ENCODE assay signal across 1 cellular context in the genomic region with DNA sequence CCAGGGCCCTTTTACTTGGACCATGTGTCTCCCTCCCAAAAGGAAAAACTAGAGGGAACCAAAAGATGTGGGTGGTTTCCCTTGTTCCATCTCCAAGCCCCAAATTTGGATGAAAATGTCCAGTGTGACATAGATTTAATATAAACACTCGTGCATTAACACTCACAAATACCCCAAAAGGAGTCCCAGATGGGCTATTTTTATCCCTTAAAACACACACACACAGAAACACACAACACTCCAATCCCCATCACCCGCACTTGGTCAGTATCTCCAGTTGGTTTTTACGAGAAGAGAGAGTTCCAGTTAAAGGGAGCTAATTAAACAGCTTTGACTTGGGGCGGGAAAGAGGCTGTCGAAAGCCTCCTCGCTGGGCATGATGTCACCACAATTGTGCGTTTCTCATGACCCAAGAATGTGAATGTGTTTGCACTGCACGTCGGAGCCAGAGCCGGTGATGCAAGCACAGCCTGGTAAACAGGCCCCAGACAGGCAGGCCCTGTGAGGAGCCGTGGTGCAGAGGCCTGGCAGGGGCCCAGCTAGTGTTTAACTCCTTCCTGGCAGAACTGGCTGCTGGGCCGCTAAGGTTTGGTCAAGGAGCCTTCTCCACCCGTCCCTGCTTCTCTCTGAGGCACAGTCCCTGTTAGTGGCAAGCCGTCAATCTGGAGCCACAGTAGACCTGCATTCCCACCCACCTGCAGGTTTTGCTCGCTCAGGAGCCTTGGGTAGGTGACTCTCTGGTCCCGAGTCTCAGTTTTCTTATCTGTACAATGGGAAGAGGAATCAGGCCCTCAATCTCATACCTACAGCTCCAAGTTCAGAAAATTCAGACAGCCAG.
TF ChIP-seq lines count a peak whose summit lies in the region.

No MANE protein-coding gene starts in this region.

TF ChIP-seq in H1, 55 proteins besides CTCF, POLR2A, EP300 and RAD21 (continued from another document):
- TF ChIP-seq, protein P1, sequence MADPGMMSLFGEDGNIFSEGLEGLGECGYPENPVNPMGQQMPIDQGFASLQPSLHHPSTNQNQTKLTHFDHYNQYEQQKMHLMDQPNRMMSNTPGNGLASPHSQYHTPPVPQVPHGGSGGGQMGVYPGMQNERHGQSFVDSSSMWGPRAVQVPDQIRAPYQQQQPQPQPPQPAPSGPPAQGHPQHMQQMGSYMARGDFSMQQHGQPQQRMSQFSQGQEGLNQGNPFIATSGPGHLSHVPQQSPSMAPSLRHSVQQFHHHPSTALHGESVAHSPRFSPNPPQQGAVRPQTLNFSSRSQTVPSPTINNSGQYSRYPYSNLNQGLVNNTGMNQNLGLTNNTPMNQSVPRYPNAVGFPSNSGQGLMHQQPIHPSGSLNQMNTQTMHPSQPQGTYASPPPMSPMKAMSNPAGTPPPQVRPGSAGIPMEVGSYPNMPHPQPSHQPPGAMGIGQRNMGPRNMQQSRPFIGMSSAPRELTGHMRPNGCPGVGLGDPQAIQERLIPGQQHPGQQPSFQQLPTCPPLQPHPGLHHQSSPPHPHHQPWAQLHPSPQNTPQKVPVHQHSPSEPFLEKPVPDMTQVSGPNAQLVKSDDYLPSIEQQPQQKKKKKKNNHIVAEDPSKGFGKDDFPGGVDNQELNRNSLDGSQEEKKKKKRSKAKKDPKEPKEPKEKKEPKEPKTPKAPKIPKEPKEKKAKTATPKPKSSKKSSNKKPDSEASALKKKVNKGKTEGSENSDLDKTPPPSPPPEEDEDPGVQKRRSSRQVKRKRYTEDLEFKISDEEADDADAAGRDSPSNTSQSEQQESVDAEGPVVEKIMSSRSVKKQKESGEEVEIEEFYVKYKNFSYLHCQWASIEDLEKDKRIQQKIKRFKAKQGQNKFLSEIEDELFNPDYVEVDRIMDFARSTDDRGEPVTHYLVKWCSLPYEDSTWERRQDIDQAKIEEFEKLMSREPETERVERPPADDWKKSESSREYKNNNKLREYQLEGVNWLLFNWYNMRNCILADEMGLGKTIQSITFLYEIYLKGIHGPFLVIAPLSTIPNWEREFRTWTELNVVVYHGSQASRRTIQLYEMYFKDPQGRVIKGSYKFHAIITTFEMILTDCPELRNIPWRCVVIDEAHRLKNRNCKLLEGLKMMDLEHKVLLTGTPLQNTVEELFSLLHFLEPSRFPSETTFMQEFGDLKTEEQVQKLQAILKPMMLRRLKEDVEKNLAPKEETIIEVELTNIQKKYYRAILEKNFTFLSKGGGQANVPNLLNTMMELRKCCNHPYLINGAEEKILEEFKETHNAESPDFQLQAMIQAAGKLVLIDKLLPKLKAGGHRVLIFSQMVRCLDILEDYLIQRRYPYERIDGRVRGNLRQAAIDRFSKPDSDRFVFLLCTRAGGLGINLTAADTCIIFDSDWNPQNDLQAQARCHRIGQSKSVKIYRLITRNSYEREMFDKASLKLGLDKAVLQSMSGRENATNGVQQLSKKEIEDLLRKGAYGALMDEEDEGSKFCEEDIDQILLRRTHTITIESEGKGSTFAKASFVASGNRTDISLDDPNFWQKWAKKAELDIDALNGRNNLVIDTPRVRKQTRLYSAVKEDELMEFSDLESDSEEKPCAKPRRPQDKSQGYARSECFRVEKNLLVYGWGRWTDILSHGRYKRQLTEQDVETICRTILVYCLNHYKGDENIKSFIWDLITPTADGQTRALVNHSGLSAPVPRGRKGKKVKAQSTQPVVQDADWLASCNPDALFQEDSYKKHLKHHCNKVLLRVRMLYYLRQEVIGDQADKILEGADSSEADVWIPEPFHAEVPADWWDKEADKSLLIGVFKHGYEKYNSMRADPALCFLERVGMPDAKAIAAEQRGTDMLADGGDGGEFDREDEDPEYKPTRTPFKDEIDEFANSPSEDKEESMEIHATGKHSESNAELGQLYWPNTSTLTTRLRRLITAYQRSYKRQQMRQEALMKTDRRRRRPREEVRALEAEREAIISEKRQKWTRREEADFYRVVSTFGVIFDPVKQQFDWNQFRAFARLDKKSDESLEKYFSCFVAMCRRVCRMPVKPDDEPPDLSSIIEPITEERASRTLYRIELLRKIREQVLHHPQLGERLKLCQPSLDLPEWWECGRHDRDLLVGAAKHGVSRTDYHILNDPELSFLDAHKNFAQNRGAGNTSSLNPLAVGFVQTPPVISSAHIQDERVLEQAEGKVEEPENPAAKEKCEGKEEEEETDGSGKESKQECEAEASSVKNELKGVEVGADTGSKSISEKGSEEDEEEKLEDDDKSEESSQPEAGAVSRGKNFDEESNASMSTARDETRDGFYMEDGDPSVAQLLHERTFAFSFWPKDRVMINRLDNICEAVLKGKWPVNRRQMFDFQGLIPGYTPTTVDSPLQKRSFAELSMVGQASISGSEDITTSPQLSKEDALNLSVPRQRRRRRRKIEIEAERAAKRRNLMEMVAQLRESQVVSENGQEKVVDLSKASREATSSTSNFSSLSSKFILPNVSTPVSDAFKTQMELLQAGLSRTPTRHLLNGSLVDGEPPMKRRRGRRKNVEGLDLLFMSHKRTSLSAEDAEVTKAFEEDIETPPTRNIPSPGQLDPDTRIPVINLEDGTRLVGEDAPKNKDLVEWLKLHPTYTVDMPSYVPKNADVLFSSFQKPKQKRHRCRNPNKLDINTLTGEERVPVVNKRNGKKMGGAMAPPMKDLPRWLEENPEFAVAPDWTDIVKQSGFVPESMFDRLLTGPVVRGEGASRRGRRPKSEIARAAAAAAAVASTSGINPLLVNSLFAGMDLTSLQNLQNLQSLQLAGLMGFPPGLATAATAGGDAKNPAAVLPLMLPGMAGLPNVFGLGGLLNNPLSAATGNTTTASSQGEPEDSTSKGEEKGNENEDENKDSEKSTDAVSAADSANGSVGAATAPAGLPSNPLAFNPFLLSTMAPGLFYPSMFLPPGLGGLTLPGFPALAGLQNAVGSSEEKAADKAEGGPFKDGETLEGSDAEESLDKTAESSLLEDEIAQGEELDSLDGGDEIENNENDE (IDR thresholded peaks at IDR 0.05; ENCODE audit: insufficient replicate concordance, low read length): no peak
- TF ChIP-seq, protein P2, sequence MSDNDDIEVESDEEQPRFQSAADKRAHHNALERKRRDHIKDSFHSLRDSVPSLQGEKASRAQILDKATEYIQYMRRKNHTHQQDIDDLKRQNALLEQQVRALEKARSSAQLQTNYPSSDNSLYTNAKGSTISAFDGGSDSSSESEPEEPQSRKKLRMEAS (IDR thresholded peaks at IDR 0.05): no peak
- no peak for TF ChIP-seq ZNF274 (IDR thresholded peaks at IDR 0.05; ENCODE audit: borderline replicate concordance, extremely low read depth, low read length)
- no peak for TF ChIP-seq YY1 (IDR thresholded peaks at IDR 0.05; ENCODE audit: low read depth, low read length)
- TF ChIP-seq, protein P3, sequence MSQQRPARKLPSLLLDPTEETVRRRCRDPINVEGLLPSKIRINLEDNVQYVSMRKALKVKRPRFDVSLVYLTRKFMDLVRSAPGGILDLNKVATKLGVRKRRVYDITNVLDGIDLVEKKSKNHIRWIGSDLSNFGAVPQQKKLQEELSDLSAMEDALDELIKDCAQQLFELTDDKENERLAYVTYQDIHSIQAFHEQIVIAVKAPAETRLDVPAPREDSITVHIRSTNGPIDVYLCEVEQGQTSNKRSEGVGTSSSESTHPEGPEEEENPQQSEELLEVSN (IDR thresholded peaks at IDR 0.05): 0 out of 2 replicates have a peak, but pooled peaks have one; percentile 32
- no peak for TF ChIP-seq TBP (IDR thresholded peaks at IDR 0.05; ENCODE audit: low read depth, low read length)
- no peak for TF ChIP-seq SRF (IDR thresholded peaks at IDR 0.05; ENCODE audit: low read depth, low read length)
- TF ChIP-seq CREB1 (IDR thresholded peaks at IDR 0.05): peak; percentile 78
- no peak for TF ChIP-seq RXRA (IDR thresholded peaks at IDR 0.05; ENCODE audit: insufficient read depth, low read depth, low read length)
- no peak for TF ChIP-seq HDAC6 (IDR thresholded peaks at IDR 0.05; ENCODE audit: low read depth, low read length)
- no peak for TF ChIP-seq CTBP2 (IDR thresholded peaks at IDR 0.05; ENCODE audit: borderline replicate concordance, insufficient read depth, insufficient read length, low read length)
- TF ChIP-seq CBX8 (IDR thresholded peaks at IDR 0.05; ENCODE audit: borderline replicate concordance, low read depth, low read length): no peak
- TF ChIP-seq, protein P4, sequence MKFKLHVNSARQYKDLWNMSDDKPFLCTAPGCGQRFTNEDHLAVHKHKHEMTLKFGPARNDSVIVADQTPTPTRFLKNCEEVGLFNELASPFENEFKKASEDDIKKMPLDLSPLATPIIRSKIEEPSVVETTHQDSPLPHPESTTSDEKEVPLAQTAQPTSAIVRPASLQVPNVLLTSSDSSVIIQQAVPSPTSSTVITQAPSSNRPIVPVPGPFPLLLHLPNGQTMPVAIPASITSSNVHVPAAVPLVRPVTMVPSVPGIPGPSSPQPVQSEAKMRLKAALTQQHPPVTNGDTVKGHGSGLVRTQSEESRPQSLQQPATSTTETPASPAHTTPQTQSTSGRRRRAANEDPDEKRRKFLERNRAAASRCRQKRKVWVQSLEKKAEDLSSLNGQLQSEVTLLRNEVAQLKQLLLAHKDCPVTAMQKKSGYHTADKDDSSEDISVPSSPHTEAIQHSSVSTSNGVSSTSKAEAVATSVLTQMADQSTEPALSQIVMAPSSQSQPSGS (IDR thresholded peaks at IDR 0.05; ENCODE audit: low read length): no peak
- TF ChIP-seq KDM1A (IDR thresholded peaks at IDR 0.05; ENCODE audit: borderline replicate concordance, low read length): peak; percentile 94
- TF ChIP-seq HDAC2 (IDR thresholded peaks at IDR 0.05; ENCODE audit: borderline replicate concordance in 1 of 2, low read depth in 2 of 2, low read length in 2 of 2): peak in 1 of 2 experiments; percentile 92; a peak in 1 of 4 replicates
- no peak for TF ChIP-seq SIRT6 (IDR thresholded peaks at IDR 0.05; ENCODE audit: low read length)
- no peak for TF ChIP-seq POU5F1 (IDR thresholded peaks at IDR 0.05; ENCODE audit: low read depth, low read length)
- TF ChIP-seq PHF8 (conservative IDR thresholded peaks at IDR 0.05; ENCODE audit: low read depth, low read length): no peak
- TF ChIP-seq RBBP5 (IDR thresholded peaks at IDR 0.05; ENCODE audit: borderline replicate concordance, low read depth, low read length): no peak
- TF ChIP-seq KDM5A (IDR thresholded peaks at IDR 0.05; ENCODE audit: low read length): no peak
- no peak for TF ChIP-seq NANOG (IDR thresholded peaks at IDR 0.05; ENCODE audit: insufficient read depth, low read depth, low read length, poor library complexity, severe bottlenecking)
- TF ChIP-seq, protein P5, sequence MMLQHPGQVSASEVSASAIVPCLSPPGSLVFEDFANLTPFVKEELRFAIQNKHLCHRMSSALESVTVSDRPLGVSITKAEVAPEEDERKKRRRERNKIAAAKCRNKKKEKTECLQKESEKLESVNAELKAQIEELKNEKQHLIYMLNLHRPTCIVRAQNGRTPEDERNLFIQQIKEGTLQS (IDR thresholded peaks at IDR 0.05; ENCODE audit: insufficient read depth, low read depth, low read length): 0 out of 2 replicates have a peak, but pooled peaks have one; percentile 30
- peak; percentile 69 for TF ChIP-seq CEBPB (IDR thresholded peaks at IDR 0.05; ENCODE audit: low read depth, low read length)
- TF ChIP-seq CHD2 (IDR thresholded peaks at IDR 0.05; ENCODE audit: low read length): no peak
- TF ChIP-seq EGR1 (IDR thresholded peaks at IDR 0.05; ENCODE audit: borderline replicate concordance, low read depth, low read length): no peak
- TF ChIP-seq CBX5 (IDR thresholded peaks at IDR 0.05; ENCODE audit: low read depth, low read length): no peak
- TF ChIP-seq SP2 (IDR thresholded peaks at IDR 0.05; ENCODE audit: low read length): no peak
- TF ChIP-seq ASH2L (IDR thresholded peaks at IDR 0.05; ENCODE audit: low read length): no peak
- no peak for TF ChIP-seq CHD1 (IDR thresholded peaks at IDR 0.05; ENCODE audit: low read depth, low read length)
- 0 out of 2 replicates have a peak, but pooled peaks have one; percentile 23 for TF ChIP-seq TAF1 (IDR thresholded peaks at IDR 0.05; ENCODE audit: low read depth, low read length)
- no peak for TF ChIP-seq GABPA (IDR thresholded peaks at IDR 0.05; ENCODE audit: borderline replicate concordance, insufficient read depth, low read length)
- no peak for TF ChIP-seq SUZ12 (IDR thresholded peaks at IDR 0.05; ENCODE audit: low read length)
- no peak for TF ChIP-seq SAP30 (IDR thresholded peaks at IDR 0.05; ENCODE audit: insufficient read depth, insufficient replicate concordance, low read length)
TF ChIP-seq in H1: peak in this region for 7.
